22 cellular contexts compared by ENCODE assay signal in the genomic region with DNA sequence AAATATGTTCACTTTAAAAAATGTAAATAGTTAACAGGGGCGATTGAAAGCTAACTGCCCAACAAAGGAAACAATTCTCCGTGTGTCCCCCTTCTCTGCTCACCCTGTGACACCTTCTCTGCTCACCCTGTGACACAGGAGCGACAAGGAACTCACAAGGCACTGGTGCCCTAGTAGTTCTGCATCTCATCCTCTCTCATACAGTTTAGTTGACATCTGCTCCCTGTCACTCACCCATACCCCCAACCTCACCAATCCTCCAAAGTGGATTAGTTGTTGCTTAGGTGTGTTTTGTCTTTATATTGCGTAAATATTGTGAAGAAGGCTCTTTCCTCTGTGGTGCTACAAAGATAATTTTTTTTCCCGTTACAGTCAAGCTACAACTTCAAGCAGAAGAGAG. TPM values are rescaled to one million over a fixed set of nuclear protein-coding genes. Genes with fewer than 3 reads are reported as not detected.
"Had no signal": no experiment of that assay in that cellular context is flagged by ENCODE, and none has a peak within 500 bp of the region (broad histone marks: within the 10 kb centered on the region; RNA-seq: fewer than 3 reads in every experiment).

No MANE protein-coding gene starts in this region.

- H3K4me1 ChIP-seq: neural progenitor cell, psoas muscle, upper lobe of right lung had no signal

- H3K27ac Mint-ChIP-seq: activated B cell treated with CpG ODN at 0.5 μM for 24 hours; activated CD4-positive, alpha-beta memory T cell treated with anti-CD3 and anti-CD28 coated beads, Interleukin-2, amount 10 ng/mL, durations not matched to agents 7 days and 5 days; activated CD8-positive, alpha-beta memory T cell treated with anti-CD3 and anti-CD28 coated beads, Interleukin-2, amount 10 ng/mL, durations not matched to agents 7 days and 5 days; activated naive CD8-positive, alpha-beta T cell; endodermal cell; naive thymus-derived CD4-positive, alpha-beta T cell; neural progenitor cell; stimulated activated effector memory CD8-positive, alpha-beta T cell treated with anti-CD3 and anti-CD28 coated beads, Interleukin-12 subunit alpha, Interleukin-12 subunit beta, amount 100 ng/mL, for 72 hours had no signal

- ATAC-seq: activated CD8-positive, alpha-beta memory T cell treated with anti-CD3 and anti-CD28 coated beads, Interleukin-2, amount 10 ng/mL, durations not matched to agents 7 days and 5 days; foreskin keratinocyte; left cardiac atrium; naive thymus-derived CD4-positive, alpha-beta T cell; psoas muscle; right cardiac atrium; stimulated activated effector memory CD8-positive, alpha-beta T cell treated with anti-CD3 and anti-CD28 coated beads, Interleukin-12 subunit alpha, Interleukin-12 subunit beta, amount 100 ng/mL, for 72 hours; upper lobe of right lung had no signal

- DNase-seq: activated B cell treated with CpG ODN at 0.5 μM for 24 hours; activated CD4-positive, alpha-beta memory T cell treated with anti-CD3 and anti-CD28 coated beads, Interleukin-2, amount 10 ng/mL, durations not matched to agents 7 days and 5 days; activated CD4-positive, alpha-beta T cell treated with anti-CD3 and anti-CD28 coated beads for 4 hours; activated CD8-positive, alpha-beta memory T cell treated with anti-CD3 and anti-CD28 coated beads, Interleukin-2, amount 10 ng/mL, durations not matched to agents 7 days and 5 days; amniotic stem cell; endodermal cell; foreskin keratinocyte; left cardiac atrium; mesendoderm; naive thymus-derived CD4-positive, alpha-beta T cell; ovary; psoas muscle; right cardiac atrium; stimulated activated CD4-positive, alpha-beta T cell treated with anti-CD3 and anti-CD28 coated beads, Interleukin-4, amount 100 ng/mL, for 1 hour; stomach; upper lobe of right lung had no signal

- H3K4me3 ChIP-seq: hepatocyte, neural progenitor cell, ovary, psoas muscle, skin epidermis, stomach, upper lobe of right lung had no signal

- H3K36me3 Mint-ChIP-seq: activated naive CD8-positive, alpha-beta T cell; stimulated activated effector memory CD8-positive, alpha-beta T cell treated with anti-CD3 and anti-CD28 coated beads, Interleukin-12 subunit alpha, Interleukin-12 subunit beta, amount 100 ng/mL, for 72 hours had no signal

- H3K4me1 Mint-ChIP-seq: activated B cell treated with CpG ODN at 0.5 μM for 24 hours; activated CD4-positive, alpha-beta memory T cell treated with anti-CD3 and anti-CD28 coated beads, Interleukin-2, amount 10 ng/mL, durations not matched to agents 7 days and 5 days; activated CD8-positive, alpha-beta memory T cell treated with anti-CD3 and anti-CD28 coated beads, Interleukin-2, amount 10 ng/mL, durations not matched to agents 7 days and 5 days; endodermal cell; naive thymus-derived CD4-positive, alpha-beta T cell; neural progenitor cell; stimulated activated effector memory CD8-positive, alpha-beta T cell treated with anti-CD3 and anti-CD28 coated beads, Interleukin-12 subunit alpha, Interleukin-12 subunit beta, amount 100 ng/mL, for 72 hours had no signal

- H3K36me3 ChIP-seq: ovary, upper lobe of right lung had no signal

- H3K4me3 Mint-ChIP-seq: activated B cell treated with CpG ODN at 0.5 μM for 24 hours; activated CD4-positive, alpha-beta memory T cell treated with anti-CD3 and anti-CD28 coated beads, Interleukin-2, amount 10 ng/mL, durations not matched to agents 7 days and 5 days; activated CD8-positive, alpha-beta memory T cell treated with anti-CD3 and anti-CD28 coated beads, Interleukin-2, amount 10 ng/mL, durations not matched to agents 7 days and 5 days; activated naive CD8-positive, alpha-beta T cell; endodermal cell; naive thymus-derived CD4-positive, alpha-beta T cell; neural progenitor cell; stimulated activated effector memory CD8-positive, alpha-beta T cell treated with anti-CD3 and anti-CD28 coated beads, Interleukin-12 subunit alpha, Interleukin-12 subunit beta, amount 100 ng/mL, for 72 hours had no signal

- H3K9me3 ChIP-seq: ovary, psoas muscle, upper lobe of right lung had no signal

- H3K27me3 ChIP-seq: foreskin keratinocyte, hepatocyte, neural progenitor cell, ovary, stomach, upper lobe of right lung had no signal

- H3K27ac ChIP-seq: epithelial cell of prostate, foreskin keratinocyte, hepatocyte, neural progenitor cell, ovary, psoas muscle, skin epidermis, stomach, upper lobe of right lung had no signal

RNA-seq across cellular contexts. Expression of a gene that starts 49.3 kb away (rescaled TPM):
- polyA plus RNA-seq: naive thymus-derived CD4-positive, alpha-beta T cell had no signal
